ENCODE assay signal across 1 cellular context in the genomic region with DNA sequence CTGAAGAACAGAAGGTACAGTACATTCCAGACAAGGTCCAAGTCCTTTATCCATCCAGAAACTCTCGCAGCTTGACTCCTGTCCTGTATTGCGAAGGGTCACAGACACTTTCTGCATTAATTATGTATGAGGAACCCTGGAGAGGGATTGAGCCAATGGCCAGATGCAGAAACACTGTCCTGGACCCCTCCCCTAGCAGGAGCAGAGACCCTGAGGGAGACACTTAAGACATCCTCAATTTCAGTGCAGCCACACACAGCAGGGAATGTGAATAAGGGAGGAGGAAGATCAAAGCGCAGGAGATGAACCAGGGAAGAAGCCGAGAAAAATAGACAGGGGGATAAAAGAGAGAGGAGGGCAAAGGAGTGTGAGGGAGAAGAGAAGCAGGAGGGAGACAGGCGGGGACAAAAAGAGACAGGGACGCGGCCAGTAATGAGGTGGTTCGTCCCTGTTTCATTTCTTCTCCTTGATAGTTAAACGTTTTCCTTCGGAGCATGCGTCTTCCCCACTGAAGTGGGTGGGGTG.
TF ChIP-seq lines count a peak whose summit lies in the region.

No MANE protein-coding gene starts in this region.

TF ChIP-seq in GM23338, 12 proteins besides CTCF, POLR2A, EP300 and RAD21 (continued from another document):
- TF ChIP-seq, protein P1, sequence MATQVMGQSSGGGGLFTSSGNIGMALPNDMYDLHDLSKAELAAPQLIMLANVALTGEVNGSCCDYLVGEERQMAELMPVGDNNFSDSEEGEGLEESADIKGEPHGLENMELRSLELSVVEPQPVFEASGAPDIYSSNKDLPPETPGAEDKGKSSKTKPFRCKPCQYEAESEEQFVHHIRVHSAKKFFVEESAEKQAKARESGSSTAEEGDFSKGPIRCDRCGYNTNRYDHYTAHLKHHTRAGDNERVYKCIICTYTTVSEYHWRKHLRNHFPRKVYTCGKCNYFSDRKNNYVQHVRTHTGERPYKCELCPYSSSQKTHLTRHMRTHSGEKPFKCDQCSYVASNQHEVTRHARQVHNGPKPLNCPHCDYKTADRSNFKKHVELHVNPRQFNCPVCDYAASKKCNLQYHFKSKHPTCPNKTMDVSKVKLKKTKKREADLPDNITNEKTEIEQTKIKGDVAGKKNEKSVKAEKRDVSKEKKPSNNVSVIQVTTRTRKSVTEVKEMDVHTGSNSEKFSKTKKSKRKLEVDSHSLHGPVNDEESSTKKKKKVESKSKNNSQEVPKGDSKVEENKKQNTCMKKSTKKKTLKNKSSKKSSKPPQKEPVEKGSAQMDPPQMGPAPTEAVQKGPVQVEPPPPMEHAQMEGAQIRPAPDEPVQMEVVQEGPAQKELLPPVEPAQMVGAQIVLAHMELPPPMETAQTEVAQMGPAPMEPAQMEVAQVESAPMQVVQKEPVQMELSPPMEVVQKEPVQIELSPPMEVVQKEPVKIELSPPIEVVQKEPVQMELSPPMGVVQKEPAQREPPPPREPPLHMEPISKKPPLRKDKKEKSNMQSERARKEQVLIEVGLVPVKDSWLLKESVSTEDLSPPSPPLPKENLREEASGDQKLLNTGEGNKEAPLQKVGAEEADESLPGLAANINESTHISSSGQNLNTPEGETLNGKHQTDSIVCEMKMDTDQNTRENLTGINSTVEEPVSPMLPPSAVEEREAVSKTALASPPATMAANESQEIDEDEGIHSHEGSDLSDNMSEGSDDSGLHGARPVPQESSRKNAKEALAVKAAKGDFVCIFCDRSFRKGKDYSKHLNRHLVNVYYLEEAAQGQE (IDR thresholded peaks at IDR 0.05; ENCODE audit: unreplicated experiment) = no peak
- TF ChIP-seq, protein P2, sequence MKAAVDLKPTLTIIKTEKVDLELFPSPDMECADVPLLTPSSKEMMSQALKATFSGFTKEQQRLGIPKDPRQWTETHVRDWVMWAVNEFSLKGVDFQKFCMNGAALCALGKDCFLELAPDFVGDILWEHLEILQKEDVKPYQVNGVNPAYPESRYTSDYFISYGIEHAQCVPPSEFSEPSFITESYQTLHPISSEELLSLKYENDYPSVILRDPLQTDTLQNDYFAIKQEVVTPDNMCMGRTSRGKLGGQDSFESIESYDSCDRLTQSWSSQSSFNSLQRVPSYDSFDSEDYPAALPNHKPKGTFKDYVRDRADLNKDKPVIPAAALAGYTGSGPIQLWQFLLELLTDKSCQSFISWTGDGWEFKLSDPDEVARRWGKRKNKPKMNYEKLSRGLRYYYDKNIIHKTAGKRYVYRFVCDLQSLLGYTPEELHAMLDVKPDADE (IDR thresholded peaks at IDR 0.05) = no peak
- TF ChIP-seq, protein P3, sequence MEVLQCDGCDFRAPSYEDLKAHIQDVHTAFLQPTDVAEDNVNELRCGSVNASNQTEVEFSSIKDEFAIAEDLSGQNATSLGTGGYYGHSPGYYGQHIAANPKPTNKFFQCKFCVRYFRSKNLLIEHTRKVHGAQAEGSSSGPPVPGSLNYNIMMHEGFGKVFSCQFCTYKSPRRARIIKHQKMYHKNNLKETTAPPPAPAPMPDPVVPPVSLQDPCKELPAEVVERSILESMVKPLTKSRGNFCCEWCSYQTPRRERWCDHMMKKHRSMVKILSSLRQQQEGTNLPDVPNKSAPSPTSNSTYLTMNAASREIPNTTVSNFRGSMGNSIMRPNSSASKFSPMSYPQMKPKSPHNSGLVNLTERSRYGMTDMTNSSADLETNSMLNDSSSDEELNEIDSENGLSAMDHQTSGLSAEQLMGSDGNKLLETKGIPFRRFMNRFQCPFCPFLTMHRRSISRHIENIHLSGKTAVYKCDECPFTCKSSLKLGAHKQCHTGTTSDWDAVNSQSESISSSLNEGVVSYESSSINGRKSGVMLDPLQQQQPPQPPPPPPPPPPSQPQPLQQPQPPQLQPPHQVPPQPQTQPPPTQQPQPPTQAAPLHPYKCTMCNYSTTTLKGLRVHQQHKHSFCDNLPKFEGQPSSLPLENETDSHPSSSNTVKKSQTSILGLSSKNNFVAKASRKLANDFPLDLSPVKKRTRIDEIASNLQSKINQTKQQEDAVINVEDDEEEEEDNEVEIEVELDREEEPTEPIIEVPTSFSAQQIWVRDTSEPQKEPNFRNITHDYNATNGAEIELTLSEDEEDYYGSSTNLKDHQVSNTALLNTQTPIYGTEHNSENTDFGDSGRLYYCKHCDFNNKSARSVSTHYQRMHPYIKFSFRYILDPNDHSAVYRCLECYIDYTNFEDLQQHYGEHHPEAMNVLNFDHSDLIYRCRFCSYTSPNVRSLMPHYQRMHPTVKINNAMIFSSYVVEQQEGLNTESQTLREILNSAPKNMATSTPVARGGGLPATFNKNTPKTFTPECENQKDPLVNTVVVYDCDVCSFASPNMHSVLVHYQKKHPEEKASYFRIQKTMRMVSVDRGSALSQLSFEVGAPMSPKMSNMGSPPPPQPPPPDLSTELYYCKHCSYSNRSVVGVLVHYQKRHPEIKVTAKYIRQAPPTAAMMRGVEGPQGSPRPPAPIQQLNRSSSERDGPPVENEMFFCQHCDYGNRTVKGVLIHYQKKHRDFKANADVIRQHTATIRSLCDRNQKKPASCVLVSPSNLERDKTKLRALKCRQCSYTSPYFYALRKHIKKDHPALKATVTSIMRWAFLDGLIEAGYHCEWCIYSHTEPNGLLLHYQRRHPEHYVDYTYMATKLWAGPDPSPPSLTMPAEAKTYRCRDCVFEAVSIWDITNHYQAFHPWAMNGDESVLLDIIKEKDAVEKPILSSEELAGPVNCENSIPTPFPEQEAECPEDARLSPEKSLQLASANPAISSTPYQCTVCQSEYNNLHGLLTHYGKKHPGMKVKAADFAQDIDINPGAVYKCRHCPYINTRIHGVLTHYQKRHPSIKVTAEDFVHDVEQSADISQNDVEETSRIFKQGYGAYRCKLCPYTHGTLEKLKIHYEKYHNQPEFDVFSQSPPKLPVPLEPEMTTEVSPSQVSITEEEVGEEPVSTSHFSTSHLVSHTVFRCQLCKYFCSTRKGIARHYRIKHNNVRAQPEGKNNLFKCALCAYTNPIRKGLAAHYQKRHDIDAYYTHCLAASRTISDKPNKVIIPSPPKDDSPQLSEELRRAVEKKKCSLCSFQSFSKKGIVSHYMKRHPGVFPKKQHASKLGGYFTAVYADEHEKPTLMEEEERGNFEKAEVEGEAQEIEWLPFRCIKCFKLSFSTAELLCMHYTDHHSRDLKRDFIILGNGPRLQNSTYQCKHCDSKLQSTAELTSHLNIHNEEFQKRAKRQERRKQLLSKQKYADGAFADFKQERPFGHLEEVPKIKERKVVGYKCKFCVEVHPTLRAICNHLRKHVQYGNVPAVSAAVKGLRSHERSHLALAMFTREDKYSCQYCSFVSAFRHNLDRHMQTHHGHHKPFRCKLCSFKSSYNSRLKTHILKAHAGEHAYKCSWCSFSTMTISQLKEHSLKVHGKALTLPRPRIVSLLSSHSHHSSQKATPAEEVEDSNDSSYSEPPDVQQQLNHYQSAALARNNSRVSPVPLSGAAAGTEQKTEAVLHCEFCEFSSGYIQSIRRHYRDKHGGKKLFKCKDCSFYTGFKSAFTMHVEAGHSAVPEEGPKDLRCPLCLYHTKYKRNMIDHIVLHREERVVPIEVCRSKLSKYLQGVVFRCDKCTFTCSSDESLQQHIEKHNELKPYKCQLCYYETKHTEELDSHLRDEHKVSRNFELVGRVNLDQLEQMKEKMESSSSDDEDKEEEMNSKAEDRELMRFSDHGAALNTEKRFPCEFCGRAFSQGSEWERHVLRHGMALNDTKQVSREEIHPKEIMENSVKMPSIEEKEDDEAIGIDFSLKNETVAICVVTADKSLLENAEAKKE (CRISPR knock-in tag; IDR thresholded peaks at IDR 0.05) = no peak
- no peak for TF ChIP-seq POLR2AphosphoS5 (IDR thresholded peaks at IDR 0.05; ENCODE audit: low read depth)
- no peak for TF ChIP-seq JUNB (IDR thresholded peaks at IDR 0.05; ENCODE audit: unreplicated experiment)
- TF ChIP-seq EZH2 (IDR thresholded peaks at IDR 0.05; ENCODE audit: low read depth, unreplicated experiment) = no peak
- no peak for TF ChIP-seq NANOG (IDR thresholded peaks at IDR 0.05; ENCODE audit: borderline replicate concordance)
- no peak for TF ChIP-seq ZNF331 (CRISPR knock-in tag; IDR thresholded peaks at IDR 0.05; ENCODE audit: low read depth)
- TF ChIP-seq CREB1 (CRISPR knock-in tag; IDR thresholded peaks at IDR 0.05; ENCODE audit: low read depth) = no peak
